Comparison of ENCODE assay signal across 9 cellular contexts in genomic region chr10:119370046-119370770, GRCh38.
DNase-seq lines count a peak whose midpoint lies in the region; FAIRE-seq and TF ChIP-seq lines count a peak whose summit lies in the region.
"Had no signal": no experiment of that assay in that cellular context is flagged by ENCODE, and none has a peak within 500 bp of the region (broad histone marks: within the 10 kb centered on the region; RNA-seq: fewer than 3 reads in every experiment).

No MANE protein-coding gene starts in this region.

- H3K4me3 Mint-ChIP-seq in immature natural killer cell, result peak overlapping the region; percentile 49 to 79 (median 69)

- peaks cover 28% of the 10 kb centered on the region for H3K4me1 ChIP-seq in GM23248 (ENCODE audit: insufficient read depth)
- peaks cover 46% of the 10 kb centered on the region for H3K4me1 ChIP-seq in adipocyte (ENCODE audit: control insufficient read depth, insufficient read depth, low read length)
- peaks cover 36 to 62% (median 54%) of the 10 kb centered on the region in 4 donors for H3K4me1 ChIP-seq in stomach

- DNase-seq in GM23248 (peak; percentile 97), adipocyte (ENCODE audit: low read depth) (peak; percentile 94), immature natural killer cell (peak; percentile 53 to 63 (median 60)), stomach (no peak), NCI-H2107 (lab: John Stamatoyannopoulos, UW) (no peak), occipital lobe (lab: John Stamatoyannopoulos, UW) (no peak), D721Med (ENCODE audit: insufficient read length, low spot score) (no peak), SHP77 (lab: John Stamatoyannopoulos, UW) (no peak)
- DNase-seq: NCI-H1930 had no signal

- TF ChIP-seq EP300 in stomach (IDR thresholded peaks at IDR 0.05), result no peak

- in situ Hi-C loops in GM23248 (cut with MboI), result no loop called here

- peaks cover 2 to 15% (median 4%) of the 10 kb centered on the region in 3 donors for H3K27me3 Mint-ChIP-seq in immature natural killer cell (ENCODE audit: low read depth in 3 of 3)

- H4K20me1 ChIP-seq in GM23248 (ENCODE audit: insufficient read depth), result no peaks in the 10 kb centered on the region

- no peak overlapping the region for H2AFZ ChIP-seq in GM23248

- H3F3A ChIP-seq in GM23248 (ENCODE audit: insufficient read depth), result peaks cover 29% of the 10 kb centered on the region

- peaks cover 36 to 56% of the 10 kb centered on the region in 2 donors for H3K4me1 Mint-ChIP-seq in immature natural killer cell

- peak overlapping the region in 5 of 6 donors; percentile 33 to 68 (median 51) for H3K27ac Mint-ChIP-seq in immature natural killer cell

- H3K9me3 ChIP-seq in GM23248 (ENCODE audit: low read depth), result no peaks in the 10 kb centered on the region
- no peaks in the 10 kb centered on the region for H3K9me3 ChIP-seq in adipocyte (ENCODE audit: control insufficient read depth, low read length)
- H3K9me3 ChIP-seq in stomach, result no peaks in the 10 kb centered on the region

- H3K9ac ChIP-seq in GM23248, result peak overlapping the region; percentile 95
- H3K9ac ChIP-seq in adipocyte (ENCODE audit: low read length), result peak overlapping the region; percentile 63

- H3K36me3 Mint-ChIP-seq in immature natural killer cell, result peaks cover 0 to 5% (median 0%) of the 10 kb centered on the region in 3 donors

- H3K4me3 ChIP-seq in GM23248, result peak overlapping the region; percentile 70
- H3K4me3 ChIP-seq in adipocyte (ENCODE audit: low read length), result peak overlapping the region; percentile 63
- no peak overlapping the region for H3K4me3 ChIP-seq in stomach

- intact Hi-C loops in stomach (cut with DNase I; ENCODE audit: low total_unique reads), result no loop called here

- WGBS in GM23248 (ENCODE audit: low coverage in 1 of 2, low lambda C conversion rate in 2 of 2, missing lambda C conversion rate in 2 of 2), 2 experiments, result 11 to 14% methylated on average over 17 of the region's 17 CpGs
- 63 to 72% (median 71%) methylated on average over 17 of the region's 17 CpGs for WGBS in stomach, 5 donors

- H3K36me3 ChIP-seq in GM23248 (ENCODE audit: low read depth) (no peaks in the 10 kb centered on the region), adipocyte (ENCODE audit: control insufficient read depth, insufficient read depth, low read length, severe bottlenecking) (no peaks in the 10 kb centered on the region), stomach (peaks cover 0 to 3% (median 0%) of the 10 kb centered on the region in 4 donors)

- no peak for TF ChIP-seq CTCF in stomach (IDR thresholded peaks at IDR 0.05)
- TF ChIP-seq CTCF in D721Med (IDR thresholded peaks at IDR 0.05; ENCODE audit: insufficient read depth, missing control alignments), result no peak

- no peak for FAIRE-seq in D721Med (lab: Jason Lieb, UNC)

- peak overlapping the region; percentile 92 for H3K4me2 ChIP-seq in GM23248 (ENCODE audit: unreplicated experiment)

- H3K9me2 ChIP-seq in GM23248 (ENCODE audit: insufficient read depth), result no peaks in the 10 kb centered on the region

- H3K27me3 ChIP-seq in GM23248 (replicated peaks; ENCODE audit: insufficient read depth) (no peaks in the 10 kb centered on the region), adipocyte (replicated peaks; ENCODE audit: control insufficient read depth, insufficient read depth, low read length) (no peaks in the 10 kb centered on the region), stomach (no peaks in the 10 kb centered on the region)

- H3K27ac ChIP-seq in GM23248 (peak overlapping the region; percentile 100), stomach (peak overlapping the region; percentile 21 to 86 (median 74))

- 0 out of 2 replicates have a peak, but pooled peaks cover 6% of the 10 kb centered on the region for H3K79me2 ChIP-seq in GM23248 (ENCODE audit: insufficient read depth)

- no peaks in the 10 kb centered on the region for H3K9me3 Mint-ChIP-seq in immature natural killer cell

- TF ChIP-seq POLR2A in stomach (IDR thresholded peaks at IDR 0.05), result no peak

Comparison
In these comparisons a context has a peak if more than half of its experiments do, and no peak if none do; other contexts are left out.
1. DNase-seq: peak in GM23248 (single experiment), adipocyte (single experiment) and immature natural killer cell (3 of 3); none in stomach (single experiment), NCI-H2107 (single experiment), occipital lobe (single experiment), D721Med (single experiment) and SHP77 (0 of 2).
2. H3K4me3 ChIP-seq: peak in GM23248 (single experiment) and adipocyte (single experiment); none in stomach (0 of 4).